Comparison of ENCODE assay signal across 11 cellular contexts in the genomic region with DNA sequence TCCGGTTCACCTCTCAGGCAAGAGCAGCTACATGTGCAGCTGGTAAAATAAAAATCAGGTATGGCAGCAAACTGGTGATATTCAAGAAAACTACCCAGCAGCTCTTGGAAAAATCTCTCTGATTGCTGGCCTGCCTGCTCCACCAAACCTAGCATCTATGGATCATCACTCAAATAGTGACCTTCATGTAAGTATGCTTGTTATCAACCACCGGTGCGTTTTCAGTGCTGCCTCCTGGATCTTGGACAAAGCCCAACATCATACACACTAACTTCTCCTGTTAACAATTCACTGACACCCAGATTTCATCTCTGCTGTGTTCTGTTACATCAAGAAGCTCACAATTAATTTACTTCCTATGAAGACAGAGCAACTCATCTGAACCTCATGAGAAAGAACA. TPM values are rescaled to one million over a fixed set of nuclear protein-coding genes. Genes with fewer than 3 reads are reported as not detected.
A peak's percentile ranks its signal among the peaks of the same experiment; 100 is the strongest.
DNase-seq lines count a peak whose midpoint lies in the region; ATAC-seq and TF ChIP-seq lines count a peak whose summit lies in the region.
"Had no signal": no experiment of that assay in that cellular context is flagged by ENCODE, and none has a peak within 500 bp of the region (broad histone marks: within the 10 kb centered on the region; RNA-seq: fewer than 3 reads in every experiment).

No MANE protein-coding gene starts in this region.

- CTCF ChIA-PET in activated CD8-positive, alpha-beta memory T cell treated with anti-CD3 and anti-CD28 coated beads, Interleukin-2, amount 10 ng/mL, durations not matched to agents 7 days and 5 days (lab: Charles Lee), result interaction anchor here (0.6 to 1.2 kb wide), 2 partner anchors 206 to 207 kb away, joined by 3 to 4 read pairs; no protein-coding TSS in a partner anchor
- CTCF ChIA-PET in WTC11 (lab: Charles Lee), result interaction anchor here (0.9 kb wide), 1 partner anchor 53 kb away, joined by 3 read pairs; no protein-coding TSS in a partner anchor

- no peak overlapping the region for H3K4me3 Mint-ChIP-seq in activated CD8-positive, alpha-beta memory T cell treated with anti-CD3 and anti-CD28 coated beads, Interleukin-2, amount 10 ng/mL, durations not matched to agents 7 days and 5 days
- H3K4me3 Mint-ChIP-seq in WTC11 (no peak overlapping the region), glutamatergic neuron (ENCODE audit: unreplicated experiment) (peak overlapping the region; percentile 53)

- no peaks in the 10 kb centered on the region for H3K27me3 Mint-ChIP-seq in activated CD8-positive, alpha-beta memory T cell treated with anti-CD3 and anti-CD28 coated beads, Interleukin-2, amount 10 ng/mL, durations not matched to agents 7 days and 5 days
- H3K27me3 Mint-ChIP-seq in WTC11 (ENCODE audit: low read depth) (peaks cover 3% of the 10 kb centered on the region; the same call in 1 of the 2 replicates), glutamatergic neuron (ENCODE audit: unreplicated experiment) (peaks cover 3% of the 10 kb centered on the region)
- H3K27me3 Mint-ChIP-seq: progenitor cell of endocrine pancreas had no signal

- no peaks in the 10 kb centered on the region for H3K9me3 Mint-ChIP-seq in activated CD8-positive, alpha-beta memory T cell treated with anti-CD3 and anti-CD28 coated beads, Interleukin-2, amount 10 ng/mL, durations not matched to agents 7 days and 5 days (ENCODE audit: low read depth)
- H3K9me3 Mint-ChIP-seq in WTC11 (no peaks in the 10 kb centered on the region), glutamatergic neuron (ENCODE audit: unreplicated experiment) (peaks cover 3% of the 10 kb centered on the region)

- H3K4me1 Mint-ChIP-seq in activated CD8-positive, alpha-beta memory T cell treated with anti-CD3 and anti-CD28 coated beads, Interleukin-2, amount 10 ng/mL, durations not matched to agents 7 days and 5 days, result peaks cover 84% of the 10 kb centered on the region
- H3K4me1 Mint-ChIP-seq in WTC11, result peaks cover 75% of the 10 kb centered on the region
- H3K4me1 Mint-ChIP-seq in glutamatergic neuron (ENCODE audit: low read depth, unreplicated experiment), result peaks cover 47% of the 10 kb centered on the region

- POLR2A ChIA-PET in WTC11 (lab: Charles Lee), result no interaction called here

- no peak for TF ChIP-seq CTCF in WTC11 (IDR thresholded peaks at IDR 0.05)
- TF ChIP-seq CTCF in glutamatergic neuron (IDR thresholded peaks at IDR 0.05; ENCODE audit: partially characterized antibody, unreplicated experiment), result no peak

- no peak for ATAC-seq in activated CD8-positive, alpha-beta memory T cell treated with anti-CD3 and anti-CD28 coated beads, Interleukin-2, amount 10 ng/mL, durations not matched to agents 7 days and 5 days
- no peak for ATAC-seq in WTC11
- ATAC-seq in HG03159 (IDR thresholded peaks at IDR 0.05; ENCODE audit: unreplicated experiment), result no peak
- ATAC-seq: foreskin keratinocyte had no signal

- in situ Hi-C loops in G401 (cut with HindIII; ENCODE audit: low sequenced_read_pairs), result no loop called here

- H3K27ac Mint-ChIP-seq in activated CD8-positive, alpha-beta memory T cell treated with anti-CD3 and anti-CD28 coated beads, Interleukin-2, amount 10 ng/mL, durations not matched to agents 7 days and 5 days, result peak overlapping the region; percentile 69
- H3K27ac Mint-ChIP-seq in WTC11, result 0 out of 2 replicates have a peak overlapping the region, but pooled peaks have one; percentile 14
- peak overlapping the region; percentile 7 for H3K27ac Mint-ChIP-seq in glutamatergic neuron (ENCODE audit: unreplicated experiment)
- H3K27ac Mint-ChIP-seq: progenitor cell of endocrine pancreas had no signal

- DNase-seq in activated CD8-positive, alpha-beta memory T cell treated with anti-CD3 and anti-CD28 coated beads, Interleukin-2, amount 10 ng/mL, durations not matched to agents 7 days and 5 days, result no peak
- no peak for DNase-seq in activated CD8-positive, alpha-beta memory T cell treated with anti-CD3 and anti-CD28 coated beads for 24 hours
- DNase-seq in G401 (ENCODE audit: low spot score) (peak; percentile 41), WTC11 (ENCODE audit: low spot score) (no peak), glutamatergic neuron (no peak), islet precursor cell (no peak)
- DNase-seq in stimulated activated CD4-positive, alpha-beta T cell treated with anti-CD3 and anti-CD28 coated beads, Interleukin-2, amount 100 ng/mL, for 24 hours, result no peak
- DNase-seq: foreskin keratinocyte, NCI-H1436 had no signal

- H3K36me3 Mint-ChIP-seq in activated CD8-positive, alpha-beta memory T cell treated with anti-CD3 and anti-CD28 coated beads, Interleukin-2, amount 10 ng/mL, durations not matched to agents 7 days and 5 days, result peaks cover 58% of the 10 kb centered on the region
- H3K36me3 Mint-ChIP-seq in WTC11 (no peaks in the 10 kb centered on the region), glutamatergic neuron (ENCODE audit: unreplicated experiment) (no peaks in the 10 kb centered on the region)

TF ChIP-seq in WTC11, 78 proteins besides CTCF, POLR2A, EP300 and RAD21:
- TF ChIP-seq OVOL2 (CRISPR knock-in tag; IDR thresholded peaks at IDR 0.05; ENCODE audit: borderline replicate concordance) (no peak), ATF1 (CRISPR knock-in tag; IDR thresholded peaks at IDR 0.05) (no peak), MLX (CRISPR knock-in tag; IDR thresholded peaks at IDR 0.05) (no peak), SOX15 (CRISPR knock-in tag; IDR thresholded peaks at IDR 0.05) (no peak), ZNF396 (CRISPR knock-in tag; IDR thresholded peaks at IDR 0.05; ENCODE audit: borderline replicate concordance) (no peak), IRF1 (CRISPR knock-in tag; IDR thresholded peaks at IDR 0.05) (no peak), JAZF1 (CRISPR knock-in tag; IDR thresholded peaks at IDR 0.05) (no peak), FOXJ3 (CRISPR knock-in tag; IDR thresholded peaks at IDR 0.05; ENCODE audit: borderline replicate concordance) (no peak), IRF2 (CRISPR knock-in tag; IDR thresholded peaks at IDR 0.05; ENCODE audit: borderline replicate concordance, low read depth) (no peak), NR1H2 (CRISPR knock-in tag; IDR thresholded peaks at IDR 0.05) (no peak), GTF2I (CRISPR knock-in tag; conservative IDR thresholded peaks at IDR 0.05) (no peak), ZNF138 (CRISPR knock-in tag; conservative IDR thresholded peaks at IDR 0.05) (no peak), ZNF512 (CRISPR knock-in tag; IDR thresholded peaks at IDR 0.05; ENCODE audit: borderline replicate concordance) (no peak), CBFB (CRISPR knock-in tag; IDR thresholded peaks at IDR 0.05; ENCODE audit: low read depth) (no peak), PRRX2 (CRISPR knock-in tag; IDR thresholded peaks at IDR 0.05) (no peak)
- TF ChIP-seq, protein P1, sequence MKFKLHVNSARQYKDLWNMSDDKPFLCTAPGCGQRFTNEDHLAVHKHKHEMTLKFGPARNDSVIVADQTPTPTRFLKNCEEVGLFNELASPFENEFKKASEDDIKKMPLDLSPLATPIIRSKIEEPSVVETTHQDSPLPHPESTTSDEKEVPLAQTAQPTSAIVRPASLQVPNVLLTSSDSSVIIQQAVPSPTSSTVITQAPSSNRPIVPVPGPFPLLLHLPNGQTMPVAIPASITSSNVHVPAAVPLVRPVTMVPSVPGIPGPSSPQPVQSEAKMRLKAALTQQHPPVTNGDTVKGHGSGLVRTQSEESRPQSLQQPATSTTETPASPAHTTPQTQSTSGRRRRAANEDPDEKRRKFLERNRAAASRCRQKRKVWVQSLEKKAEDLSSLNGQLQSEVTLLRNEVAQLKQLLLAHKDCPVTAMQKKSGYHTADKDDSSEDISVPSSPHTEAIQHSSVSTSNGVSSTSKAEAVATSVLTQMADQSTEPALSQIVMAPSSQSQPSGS (CRISPR knock-in tag; IDR thresholded peaks at IDR 0.05; ENCODE audit: borderline replicate concordance, low read depth), result no peak

RNA-seq across cellular contexts. Expression of gene CDK6, which starts 8.9 kb away (rescaled TPM):
- total RNA-seq in activated CD8-positive, alpha-beta memory T cell treated with anti-CD3 and anti-CD28 coated beads, Interleukin-2, amount 10 ng/mL, durations not matched to agents 7 days and 5 days, result 100 to 1,000 TPM; 118 to 229 TPM
- 9.2 and 25.2 TPM in 2 replicates for total RNA-seq in G401 (2014; rRNA removed; shearing (Covaris generic))
- 43.9 to 47.2 TPM (median 44.4 TPM) in 3 replicates for total RNA-seq in WTC11 (2021)
- 111 TPM for total RNA-seq in glutamatergic neuron (ENCODE audit: unreplicated experiment)

Comparison
In these comparisons a context has a peak if more than half of its experiments do, and no peak if none do; other contexts are left out.
1. H3K27ac Mint-ChIP-seq: peak in every context shown above with its lines; median percentile 69 in activated CD8-positive, alpha-beta memory T cell treated with anti-CD3 and anti-CD28 coated beads, Interleukin-2, amount 10 ng/mL, durations not matched to agents 7 days and 5 days; 14 in WTC11; 7 in glutamatergic neuron.